In genomic region chr3:123157598-123158287, GRCh38 we compare ENCODE assay signal across 1 cellular context.
A peak's percentile ranks its signal among the peaks of the same experiment; 100 is the strongest.
TF ChIP-seq lines count a peak whose summit lies in the region.

No MANE protein-coding gene starts in this region.

TF ChIP-seq in HepG2, 621 proteins besides CTCF, POLR2A, EP300 and RAD21 (continued from another document and continues in another):
- TF ChIP-seq PBX3 (CRISPR knock-in tag; IDR thresholded peaks at IDR 0.05; ENCODE audit: borderline replicate concordance): no peak
- TF ChIP-seq PBX2 (CRISPR knock-in tag; IDR thresholded peaks at IDR 0.05): no peak
- TF ChIP-seq TSC22D2 (CRISPR knock-in tag; IDR thresholded peaks at IDR 0.05; ENCODE audit: borderline replicate concordance): no peak
- TF ChIP-seq ZNF746 (CRISPR knock-in tag; IDR thresholded peaks at IDR 0.05): no peak
- TF ChIP-seq HDAC1 (CRISPR knock-in tag; IDR thresholded peaks at IDR 0.05): peak; percentile 52; the same call in 1 of the 2 replicates
- TF ChIP-seq KDM5B (CRISPR knock-in tag; IDR thresholded peaks at IDR 0.05; ENCODE audit: borderline replicate concordance): no peak
- TF ChIP-seq KLF13 (CRISPR knock-in tag; IDR thresholded peaks at IDR 0.05): no peak
- no peak for TF ChIP-seq ZNF253 (CRISPR knock-in tag; IDR thresholded peaks at IDR 0.05; ENCODE audit: borderline replicate concordance)
- TF ChIP-seq FOXP4 (CRISPR knock-in tag; IDR thresholded peaks at IDR 0.05): no peak; the same call in none of the 2 replicates
- TF ChIP-seq ZNF556 (CRISPR knock-in tag; IDR thresholded peaks at IDR 0.05; ENCODE audit: borderline replicate concordance): peak; percentile 54; the same call in 1 of the 2 replicates
- TF ChIP-seq MTF2 (CRISPR knock-in tag; IDR thresholded peaks at IDR 0.05; ENCODE audit: borderline replicate concordance): no peak
- 0 out of 2 replicates have a peak, but pooled peaks have one; percentile 49 for TF ChIP-seq ZNF670 (CRISPR knock-in tag; IDR thresholded peaks at IDR 0.05; ENCODE audit: borderline replicate concordance)
- no peak for TF ChIP-seq KLF6 (CRISPR knock-in tag; IDR thresholded peaks at IDR 0.05)
- TF ChIP-seq GLMP (CRISPR knock-in tag; IDR thresholded peaks at IDR 0.05; ENCODE audit: borderline replicate concordance): no peak
- peak; percentile 55 to 62; a peak in 3 of 4 replicates for TF ChIP-seq NR2F1 (CRISPR knock-in tag; IDR thresholded peaks at IDR 0.05)
- peak; percentile 37; the same call in 1 of the 2 replicates for TF ChIP-seq ZGPAT (CRISPR knock-in tag; IDR thresholded peaks at IDR 0.05)
- TF ChIP-seq ZNF737 (CRISPR knock-in tag; IDR thresholded peaks at IDR 0.05; ENCODE audit: borderline replicate concordance): no peak
- TF ChIP-seq ZBTB3 (CRISPR knock-in tag; IDR thresholded peaks at IDR 0.05; ENCODE audit: borderline replicate concordance, low read depth): no peak
- TF ChIP-seq IKZF5 (CRISPR knock-in tag; IDR thresholded peaks at IDR 0.05): no peak
- TF ChIP-seq HCFC1 (IDR thresholded peaks at IDR 0.05; ENCODE audit: low read depth, low read length): no peak
- TF ChIP-seq ZBTB42 (CRISPR knock-in tag; IDR thresholded peaks at IDR 0.05): no peak
- no peak for TF ChIP-seq TOPORS (CRISPR knock-in tag; IDR thresholded peaks at IDR 0.05)
- no peak for TF ChIP-seq ZSCAN20 (CRISPR knock-in tag; IDR thresholded peaks at IDR 0.05; ENCODE audit: borderline replicate concordance)
- TF ChIP-seq ZNF674 (CRISPR knock-in tag; IDR thresholded peaks at IDR 0.05; ENCODE audit: low read depth): no peak
- TF ChIP-seq ZFX (CRISPR knock-in tag; IDR thresholded peaks at IDR 0.05; ENCODE audit: low read depth): no peak
- TF ChIP-seq MNT (IDR thresholded peaks at IDR 0.05): no peak
- no peak for TF ChIP-seq ZMAT5 (CRISPR knock-in tag; IDR thresholded peaks at IDR 0.05; ENCODE audit: borderline replicate concordance, low read depth)
- TF ChIP-seq FOXA3 (CRISPR knock-in tag; IDR thresholded peaks at IDR 0.05): peak; percentile 79
- TF ChIP-seq HOMEZ (CRISPR knock-in tag; IDR thresholded peaks at IDR 0.05; ENCODE audit: low read depth): no peak
- peak; percentile 77; the same call in 1 of the 2 replicates for TF ChIP-seq THRA (CRISPR knock-in tag; IDR thresholded peaks at IDR 0.05; ENCODE audit: borderline replicate concordance)
- peak in 1 of 2 experiments; percentile 79; a peak in 2 of 4 replicates for TF ChIP-seq ATF4 (CRISPR knock-in tag; IDR thresholded peaks at IDR 0.05)
- TF ChIP-seq MIER2 (CRISPR knock-in tag; IDR thresholded peaks at IDR 0.05): no peak
- peak; percentile 98 for TF ChIP-seq GFI1 (CRISPR knock-in tag; IDR thresholded peaks at IDR 0.05; ENCODE audit: borderline replicate concordance)
- TF ChIP-seq ZBTB26 (CRISPR knock-in tag; IDR thresholded peaks at IDR 0.05; ENCODE audit: borderline replicate concordance): no peak
- no peak for TF ChIP-seq ZNF224 (CRISPR knock-in tag; IDR thresholded peaks at IDR 0.05)
- 0 out of 2 replicates have a peak, but pooled peaks have one; percentile 37 for TF ChIP-seq JUN (CRISPR knock-in tag; IDR thresholded peaks at IDR 0.05)
- 0 out of 2 replicates have a peak, but pooled peaks have one; percentile 23 for TF ChIP-seq SAP130 (CRISPR knock-in tag; IDR thresholded peaks at IDR 0.05; ENCODE audit: low read depth)
- TF ChIP-seq EZH2 (conservative IDR thresholded peaks at IDR 0.05; ENCODE audit: low read depth, low read length): no peak
- TF ChIP-seq SIN3B (IDR thresholded peaks at IDR 0.05; ENCODE audit: low read length): no peak
- TF ChIP-seq ZNF546 (CRISPR knock-in tag; conservative IDR thresholded peaks at IDR 0.05): no peak
- TF ChIP-seq ZMYM2 (CRISPR knock-in tag; IDR thresholded peaks at IDR 0.05): no peak
- peak; percentile 68 for TF ChIP-seq PAXIP1 (CRISPR knock-in tag; conservative IDR thresholded peaks at IDR 0.05)
- TF ChIP-seq ZNF331 (CRISPR knock-in tag; IDR thresholded peaks at IDR 0.05): no peak
